Comparison of ENCODE assay signal across 14 cellular contexts in the genomic region with DNA sequence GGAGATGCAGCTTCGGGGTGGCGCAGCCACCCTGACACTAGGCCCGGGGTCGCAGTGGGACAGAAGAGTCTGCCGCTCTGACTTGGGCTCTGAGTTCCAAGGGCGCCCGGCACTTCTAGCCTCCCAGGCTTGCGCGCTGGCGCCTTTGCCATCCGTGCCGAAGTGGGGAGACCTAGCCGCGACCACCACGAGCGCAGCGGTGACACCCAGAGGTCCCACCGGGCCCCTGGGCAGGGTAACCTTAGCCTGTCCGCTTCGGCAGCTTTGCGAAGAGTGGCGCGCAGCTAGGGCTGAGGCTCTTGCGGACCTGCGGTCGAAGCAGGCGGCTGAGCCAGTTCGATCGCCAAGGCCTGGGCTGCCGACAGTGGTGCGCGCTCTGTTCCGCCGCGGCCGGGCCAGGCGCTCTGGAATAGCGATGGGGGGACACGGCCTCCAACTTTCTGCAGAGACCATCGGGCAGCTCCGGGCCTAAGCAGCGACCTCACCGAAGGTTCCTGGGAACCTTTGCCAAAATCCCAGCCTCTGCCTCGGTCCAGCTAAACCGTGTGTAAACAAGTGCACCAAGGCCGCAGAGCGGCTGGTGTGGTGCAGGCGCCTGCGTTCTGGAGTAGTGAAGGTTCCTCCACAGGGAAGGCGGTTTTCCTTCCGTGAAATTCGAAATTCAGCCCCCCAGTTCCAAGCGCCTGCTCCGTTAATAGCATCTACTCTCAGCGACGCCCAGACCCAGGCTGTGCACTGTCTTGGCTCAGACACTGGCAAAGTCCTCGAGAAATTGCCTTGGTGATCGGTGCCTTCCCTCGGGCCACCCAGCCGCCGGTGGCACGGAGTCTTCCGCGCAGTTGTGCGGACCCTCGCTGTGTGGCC. TPM values are rescaled to one million over a fixed set of nuclear protein-coding genes. Genes with fewer than 3 reads are reported as not detected.
DNase-seq lines count a peak whose midpoint lies in the region; ATAC-seq lines count a peak whose summit lies in the region.
"Had no signal": no experiment of that assay in that cellular context is flagged by ENCODE, and none has a peak within 500 bp of the region (broad histone marks: within the 10 kb centered on the region; RNA-seq: fewer than 3 reads in every experiment).

No MANE protein-coding gene starts in this region.

- no peak overlapping the region for H4K8ac ChIP-seq in mesendoderm (ENCODE audit: low read depth, low read length)

- no peaks in the 10 kb centered on the region for H3K36me3 ChIP-seq in mesendoderm (ENCODE audit: control insufficient read depth, insufficient read depth, low read length)

- no CpG with 5 or more reads among the region's 66 CpGs for WGBS in mesendoderm (ENCODE audit: extremely low coverage, insufficient coverage, low lambda C conversion rate)

- H2BK15ac ChIP-seq in mesendoderm (replicated peaks; ENCODE audit: low read depth) = no peak overlapping the region

- peak overlapping the region; percentile 18 for H3K4me2 ChIP-seq in mesendoderm (ENCODE audit: low read length)

- no peak overlapping the region for H3K9ac ChIP-seq in mesendoderm (ENCODE audit: low read length)

- no peak overlapping the region for H2BK120ac ChIP-seq in mesendoderm (ENCODE audit: low read depth, low read length)

- H2BK5ac ChIP-seq in mesendoderm (ENCODE audit: low read length) = no peak overlapping the region

- DNase-seq in activated CD4-positive, alpha-beta T cell treated with anti-CD3 and anti-CD28 coated beads, Interleukin-2, amount 10 ng/mL, durations not matched to agents 7 days and 5 days = no peak
- DNase-seq in activated CD4-positive, alpha-beta T cell treated with anti-CD3 and anti-CD28 coated beads, Interleukin-2, amount 50 U/mL, for 48 hours = no peak
- DNase-seq in mesendoderm (peak; percentile 51), hepatic stellate cell (ENCODE audit: low spot score) (no peak), GM19238 (ENCODE audit: insufficient read length, low spot score) (no peak), NCI-H2029 (lab: John Stamatoyannopoulos, UW) (no peak)
- no peak for DNase-seq in stimulated activated naive B cell treated with anti-CD40 and anti-IgM and Interleukin-4, amounts not matched to agents 10 μg/mL and 1 μg/mL and 100 μg/mL, for 72 hours
- DNase-seq: activated CD8-positive, alpha-beta memory T cell treated with anti-CD3 and anti-CD28 coated beads for 24 hours; DMS79 treated with DMSO at 0.1 percent for 48 hours; left colon; NCI-H1092 treated with DMSO at 0.1 percent for 48 hours; small intestine had no signal

- peaks cover 3% of the 10 kb centered on the region for H3K36me3 Mint-ChIP-seq in activated CD4-positive, alpha-beta T cell treated with anti-CD3 and anti-CD28 coated beads, Interleukin-2, amount 10 ng/mL, durations not matched to agents 7 days and 5 days (ENCODE audit: low read depth)
- H3K36me3 Mint-ChIP-seq in dendritic cell treated with granulocyte-macrophage colony-stimulating factor and Interleukin-4, amounts not matched to agents 40 ng/mL and 50 ng/mL, for 4 days (ENCODE audit: low read depth) = no peaks in the 10 kb centered on the region
- H3K36me3 Mint-ChIP-seq in stimulated activated naive B cell treated with anti-CD40 and anti-IgM and Interleukin-4, amounts not matched to agents 10 μg/mL and 1 μg/mL and 100 μg/mL, for 72 hours = peaks cover 4 to 8% of the 10 kb centered on the region in 2 donors

- no peak for ATAC-seq in stimulated activated naive B cell treated with anti-CD40 and anti-IgM and Interleukin-4, amounts not matched to agents 10 μg/mL and 1 μg/mL and 100 μg/mL, for 72 hours (replicated peaks)
- ATAC-seq: esophagus mucosa, left colon had no signal

- intact Hi-C loops in dendritic cell treated with granulocyte-macrophage colony-stimulating factor and Interleukin-4, amounts not matched to agents 40 ng/mL and 50 ng/mL, for 4 days (cut with micrococcal nuclease) = no loop called here

- no peak overlapping the region for H3K4ac ChIP-seq in mesendoderm (ENCODE audit: low read depth, low read length)

- no peak overlapping the region for H2AK5ac ChIP-seq in mesendoderm (ENCODE audit: low read length)

- H3K9me3 Mint-ChIP-seq in activated CD4-positive, alpha-beta T cell treated with anti-CD3 and anti-CD28 coated beads, Interleukin-2, amount 10 ng/mL, durations not matched to agents 7 days and 5 days = no peaks in the 10 kb centered on the region
- H3K9me3 Mint-ChIP-seq in dendritic cell treated with granulocyte-macrophage colony-stimulating factor and Interleukin-4, amounts not matched to agents 40 ng/mL and 50 ng/mL, for 4 days = no peaks in the 10 kb centered on the region
- no peaks in the 10 kb centered on the region for H3K9me3 Mint-ChIP-seq in stimulated activated naive B cell treated with anti-CD40 and anti-IgM and Interleukin-4, amounts not matched to agents 10 μg/mL and 1 μg/mL and 100 μg/mL, for 72 hours

- H3K27me3 Mint-ChIP-seq in activated CD4-positive, alpha-beta T cell treated with anti-CD3 and anti-CD28 coated beads, Interleukin-2, amount 10 ng/mL, durations not matched to agents 7 days and 5 days = peaks cover 83% of the 10 kb centered on the region
- peaks cover 98% of the 10 kb centered on the region for H3K27me3 Mint-ChIP-seq in dendritic cell treated with granulocyte-macrophage colony-stimulating factor and Interleukin-4, amounts not matched to agents 40 ng/mL and 50 ng/mL, for 4 days
- H3K27me3 Mint-ChIP-seq in stimulated activated naive B cell treated with anti-CD40 and anti-IgM and Interleukin-4, amounts not matched to agents 10 μg/mL and 1 μg/mL and 100 μg/mL, for 72 hours = peaks cover 69 to 93% of the 10 kb centered on the region in 2 donors

- H3K4me3 Mint-ChIP-seq in activated CD4-positive, alpha-beta T cell treated with anti-CD3 and anti-CD28 coated beads, Interleukin-2, amount 10 ng/mL, durations not matched to agents 7 days and 5 days = peak overlapping the region; percentile 13
- H3K4me3 Mint-ChIP-seq in dendritic cell treated with granulocyte-macrophage colony-stimulating factor and Interleukin-4, amounts not matched to agents 40 ng/mL and 50 ng/mL, for 4 days = peak overlapping the region; percentile 26
- H3K4me3 Mint-ChIP-seq in stimulated activated naive B cell treated with anti-CD40 and anti-IgM and Interleukin-4, amounts not matched to agents 10 μg/mL and 1 μg/mL and 100 μg/mL, for 72 hours = peak overlapping the region; percentile 30 to 46

- peak overlapping the region; percentile 34 for H3K56ac ChIP-seq in mesendoderm (ENCODE audit: low read length)

- H3K4me1 ChIP-seq in mesendoderm (ENCODE audit: control insufficient read depth, low read depth, low read length) = no peaks in the 10 kb centered on the region

- H3K18ac ChIP-seq in mesendoderm (ENCODE audit: low read length) = no peak overlapping the region

- CTCF ChIA-PET in activated CD4-positive, alpha-beta T cell treated with anti-CD3 and anti-CD28 coated beads, Interleukin-2, amount 10 ng/mL, durations not matched to agents 7 days and 5 days (lab: Charles Lee) = interaction anchor here (1.1 kb wide), 1 partner anchor 15 kb away, joined by 3 read pairs; no protein-coding TSS in a partner anchor

- no peak overlapping the region for H3K27ac Mint-ChIP-seq in activated CD4-positive, alpha-beta T cell treated with anti-CD3 and anti-CD28 coated beads, Interleukin-2, amount 10 ng/mL, durations not matched to agents 7 days and 5 days
- H3K27ac Mint-ChIP-seq in dendritic cell treated with granulocyte-macrophage colony-stimulating factor and Interleukin-4, amounts not matched to agents 40 ng/mL and 50 ng/mL, for 4 days = no peak overlapping the region
- H3K27ac Mint-ChIP-seq in stimulated activated naive B cell treated with anti-CD40 and anti-IgM and Interleukin-4, amounts not matched to agents 10 μg/mL and 1 μg/mL and 100 μg/mL, for 72 hours = peak overlapping the region; percentile 88

- peak overlapping the region; percentile 80 for H3K23ac ChIP-seq in mesendoderm (ENCODE audit: low read length)

- H3K79me2 ChIP-seq in mesendoderm (ENCODE audit: control insufficient read depth, insufficient read depth, low read length) = no peaks in the 10 kb centered on the region

- H3K27me3 ChIP-seq in mesendoderm (ENCODE audit: insufficient read depth, low read length, poor library complexity) = peaks cover 82% of the 10 kb centered on the region

- POLR2A ChIA-PET in activated CD4-positive, alpha-beta T cell treated with anti-CD3 and anti-CD28 coated beads, Interleukin-2, amount 10 ng/mL, durations not matched to agents 7 days and 5 days (lab: Charles Lee) = no interaction called here

- H3K27ac ChIP-seq in mesendoderm (ENCODE audit: low read depth, low read length) = no peak overlapping the region

- peaks cover 15% of the 10 kb centered on the region for H3K4me1 Mint-ChIP-seq in activated CD4-positive, alpha-beta T cell treated with anti-CD3 and anti-CD28 coated beads, Interleukin-2, amount 10 ng/mL, durations not matched to agents 7 days and 5 days
- peaks cover 55% of the 10 kb centered on the region for H3K4me1 Mint-ChIP-seq in dendritic cell treated with granulocyte-macrophage colony-stimulating factor and Interleukin-4, amounts not matched to agents 40 ng/mL and 50 ng/mL, for 4 days (ENCODE audit: low read depth)
- H3K4me1 Mint-ChIP-seq in stimulated activated naive B cell treated with anti-CD40 and anti-IgM and Interleukin-4, amounts not matched to agents 10 μg/mL and 1 μg/mL and 100 μg/mL, for 72 hours = peaks cover 12 to 32% of the 10 kb centered on the region in 2 donors

- no peak overlapping the region for H4K5ac ChIP-seq in mesendoderm (ENCODE audit: low read length)

- no peaks in the 10 kb centered on the region for H3K79me1 ChIP-seq in mesendoderm (ENCODE audit: low read length)

- no peak overlapping the region for H3K4me3 ChIP-seq in mesendoderm (ENCODE audit: low read length)

RNA-seq across cellular contexts. Expression of a gene that starts 7.4 kb away (rescaled TPM):
- not detected for total RNA-seq in activated CD4-positive, alpha-beta T cell treated with anti-CD3 and anti-CD28 coated beads, Interleukin-2, amount 10 ng/mL, durations not matched to agents 7 days and 5 days
- polyA plus RNA-seq in mesendoderm (2013, experiment 1 of 2) = 0.08 TPM
- 0.10 TPM for polyA plus RNA-seq in mesendoderm (2013, experiment 2 of 2)
- total RNA-seq: esophagus mucosa, left colon had no signal
